Comparison of ENCODE assay signal across 8 cellular contexts in genomic region chr3:158106773-158107461, GRCh38. TPM values are rescaled to one million over a fixed set of nuclear protein-coding genes. Genes with fewer than 3 reads are reported as not detected.
DNase-seq lines count a peak whose midpoint lies in the region; ATAC-seq lines count a peak whose summit lies in the region.

No MANE protein-coding gene starts in this region.

- H3K4me1 ChIP-seq in ACC112 (ENCODE audit: control insufficient read depth, insufficient read depth, low read length, unreplicated experiment) (peaks cover 21% of the 10 kb centered on the region), ES-I3 (ENCODE audit: insufficient read depth, low read length) (peaks cover 6% of the 10 kb centered on the region; the same call in 1 of the 2 replicates), NT2/D1 (ENCODE audit: insufficient read depth, insufficient read length) (peaks cover 12% of the 10 kb centered on the region), ectodermal cell (ENCODE audit: control insufficient read depth, insufficient read depth, low read length) (peaks cover 16% of the 10 kb centered on the region), skeletal muscle satellite cell (ENCODE audit: control insufficient read depth, insufficient read depth, low read length) (peaks cover 20% of the 10 kb centered on the region)

- ATAC-seq in HG03342 (IDR thresholded peaks at IDR 0.05; ENCODE audit: unreplicated experiment), result no peak

- 0 to 1% methylated on average over 37 of the region's 37 CpGs for WGBS in ectodermal cell, 2 experiments

- peak overlapping the region; percentile 89 for H3K4me2 ChIP-seq in skeletal muscle satellite cell (ENCODE audit: low read length)

- no peak for DNase-seq in NT2/D1 (ENCODE audit: low read depth, low spot score)
- DNase-seq in 8988T, result no peak
- no peak for DNase-seq in AML-193 (lab: John Stamatoyannopoulos, UW)

- H3K36me3 ChIP-seq in ACC112 (ENCODE audit: insufficient read depth, low read length) (no peaks in the 10 kb centered on the region), ES-I3 (ENCODE audit: insufficient read depth, low read length) (no peaks in the 10 kb centered on the region), NT2/D1 (ENCODE audit: insufficient read depth, insufficient read length, low read length) (no peaks in the 10 kb centered on the region), ectodermal cell (ENCODE audit: control insufficient read depth, insufficient read depth, low read length) (no peaks in the 10 kb centered on the region), skeletal muscle satellite cell (ENCODE audit: insufficient read depth, low read length) (no peaks in the 10 kb centered on the region)

- H2AFZ ChIP-seq in ACC112 (ENCODE audit: low read length, unreplicated experiment), result peak overlapping the region; percentile 97

- H3K4me3 ChIP-seq in ACC112 (ENCODE audit: low read depth, low read length) (peak overlapping the region; percentile 96), NT2/D1 (ENCODE audit: insufficient read length, low read depth) (peak overlapping the region; percentile 32), ectodermal cell (ENCODE audit: insufficient read depth, low read depth, low read length) (peak overlapping the region; percentile 1), skeletal muscle satellite cell (ENCODE audit: low read length) (peak overlapping the region; percentile 74)

- peak overlapping the region; percentile 54; the same call in 1 of the 2 replicates for H3K9ac ChIP-seq in ES-I3 (ENCODE audit: low read depth, low read length)
- no peak overlapping the region for H3K9ac ChIP-seq in NT2/D1 (ENCODE audit: insufficient read length, low read depth)
- H3K9ac ChIP-seq in skeletal muscle satellite cell (ENCODE audit: low read depth, low read length), result no peak overlapping the region

- H3K79me2 ChIP-seq in ACC112 (ENCODE audit: control insufficient read depth, insufficient read depth, low read length, unreplicated experiment), result peaks cover 55% of the 10 kb centered on the region

- no peaks in the 10 kb centered on the region for H3K27me3 ChIP-seq in ACC112 (ENCODE audit: insufficient read depth, low read length)
- peaks cover 76% of the 10 kb centered on the region for H3K27me3 ChIP-seq in NT2/D1 (ENCODE audit: insufficient read depth, insufficient read length)
- H3K27me3 ChIP-seq in ectodermal cell (ENCODE audit: control insufficient read depth, insufficient read depth, low read length, poor library complexity, severe bottlenecking), result peaks cover 79% of the 10 kb centered on the region
- H3K27me3 ChIP-seq in skeletal muscle satellite cell (ENCODE audit: control insufficient read depth, insufficient read depth, low read length), result peaks cover 41% of the 10 kb centered on the region

- H3K27ac ChIP-seq in ACC112 (ENCODE audit: low read depth, low read length), result no peak overlapping the region
- H3K27ac ChIP-seq in ectodermal cell (ENCODE audit: insufficient read depth, low read depth, low read length, poor library complexity, severe bottlenecking), result no peak overlapping the region

- H3K9me3 ChIP-seq in ES-I3 (ENCODE audit: control insufficient read depth, insufficient read depth, low read length) (no peaks in the 10 kb centered on the region), NT2/D1 (ENCODE audit: insufficient read depth, low read length) (no peaks in the 10 kb centered on the region), ectodermal cell (ENCODE audit: control insufficient read depth, low read length) (no peaks in the 10 kb centered on the region), skeletal muscle satellite cell (replicated peaks; ENCODE audit: low read length) (no peaks in the 10 kb centered on the region)

RNA-seq across cellular contexts. Expression of gene SHOX2, which starts 0.7 kb away (rescaled TPM):
- 0.72 TPM for polyA plus RNA-seq in ectodermal cell (2013, experiment 1 of 4)
- polyA plus RNA-seq in ectodermal cell (2013, experiment 2 of 4), result 1.0 TPM
- 0.75 TPM for polyA plus RNA-seq in ectodermal cell (2013, experiment 3 of 4)
- polyA plus RNA-seq in ectodermal cell (2013, experiment 4 of 4), result 0.61 TPM
- total RNA-seq in skeletal muscle satellite cell (2012; rRNA removed), result 12.4 and 12.5 TPM in 2 replicates

RNA-seq across cellular contexts. Expression of gene RSRC1, which starts 3.0 kb away (rescaled TPM):
- 42.2 TPM for polyA plus RNA-seq in ectodermal cell (2013, experiment 1 of 4)
- polyA plus RNA-seq in ectodermal cell (2013, experiment 2 of 4), result 44.6 TPM
- polyA plus RNA-seq in ectodermal cell (2013, experiment 3 of 4), result 32.1 TPM
- 39.3 TPM for polyA plus RNA-seq in ectodermal cell (2013, experiment 4 of 4)
- total RNA-seq in skeletal muscle satellite cell (2012; rRNA removed), result 42.1 and 42.4 TPM in 2 replicates

Comparison
In these comparisons a context has a peak if more than half of its experiments do, and no peak if none do; other contexts are left out.
1. H3K4me3 ChIP-seq: peak in every context shown above with its lines; median percentile 96 in ACC112; 74 in skeletal muscle satellite cell; 32 in NT2/D1; 1 in ectodermal cell.